8 cellular contexts compared by ENCODE assay signal in the genomic region with DNA sequence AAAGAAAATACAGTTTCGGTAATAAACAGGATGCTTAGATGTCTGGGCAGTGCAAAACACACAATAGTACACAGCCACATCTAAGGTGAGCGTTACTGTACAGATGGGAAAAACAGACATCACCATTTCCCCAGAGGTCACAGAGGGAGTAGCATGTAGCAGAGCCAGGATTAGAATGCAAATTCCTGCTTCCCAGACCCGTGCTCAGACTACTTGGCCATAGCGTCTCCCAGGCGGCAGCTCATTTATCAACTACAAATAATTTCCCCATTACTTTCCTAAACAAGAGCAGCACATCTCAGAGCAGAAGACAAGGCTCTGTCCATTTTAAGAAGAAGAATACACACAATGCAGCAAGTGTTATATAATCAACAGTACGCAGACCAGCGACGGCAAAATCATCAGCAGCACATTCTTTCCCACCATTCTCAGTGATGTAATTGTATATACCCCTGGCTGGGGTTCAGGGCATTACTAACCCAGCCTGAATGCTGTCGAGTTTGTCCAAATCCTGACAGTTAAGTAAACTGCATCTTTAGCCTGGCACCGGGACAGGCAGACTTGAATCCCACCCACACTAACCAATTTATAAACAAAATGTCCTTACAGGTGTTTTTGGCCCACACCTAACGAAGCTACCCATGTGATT.
DNase-seq lines count a peak whose midpoint lies in the region; ATAC-seq and TF ChIP-seq lines count a peak whose summit lies in the region.
"Had no signal": no experiment of that assay in that cellular context is flagged by ENCODE, and none has a peak within 500 bp of the region (broad histone marks: within the 10 kb centered on the region; RNA-seq: fewer than 3 reads in every experiment).

No MANE protein-coding gene starts in this region.

- CTCF ChIA-PET in HCT116 (lab: Charles Lee): no interaction called here

- intact Hi-C loops in HCT116 (cut with micrococcal nuclease): no loop called here
- intact Hi-C loops in left ventricle myocardium inferior (cut with micrococcal nuclease): no loop called here

- RAD21 ChIA-PET in HCT116 (lab: Charles Lee; ENCODE audit: low non-redundant PET in 1 of 2, low total read pairs in 2 of 2, uncharacterized antibody in 2 of 2, unreplicated experiment in 2 of 2): no interaction called here

- DNase-seq in HCT116 (ENCODE audit: low read depth, low spot score) (no peak), SK-N-DZ (ENCODE audit: low spot score) (peak; percentile 39), left ventricle myocardium inferior (no peak), DMS114 treated with DMSO at 0.1 percent for 48 hours (lab: John Stamatoyannopoulos, UW; ENCODE audit: unreplicated experiment) (no peak), SKM-1 (lab: John Stamatoyannopoulos, UW; ENCODE audit: unreplicated experiment) (no peak)
- no peak for DNase-seq in stimulated activated CD4-positive, alpha-beta T cell treated with anti-CD3 and anti-CD28 coated beads, Interleukin-15, amount 100 ng/mL, for 24 hours
- DNase-seq: T-helper 9 cell had no signal

- H3K9me3 ChIP-seq in HCT116 (ENCODE audit: control insufficient read depth in 1 of 2, insufficient read depth in 1 of 2, low read depth in 1 of 2, low read length in 2 of 2) (no peaks in the 10 kb centered on the region), left ventricle myocardium inferior (replicated peaks) (no peaks in the 10 kb centered on the region), stomach smooth muscle (ENCODE audit: control insufficient read depth in 2 of 2, low read length in 2 of 2) (no peaks in the 10 kb centered on the region)

- POLR2A ChIA-PET in HCT116 (lab: Charles Lee): no interaction called here

- H3K4me2 ChIP-seq in HCT116 (ENCODE audit: low read length): no peak overlapping the region

- no peak for TF ChIP-seq RAD21 in HCT116 (IDR thresholded peaks at IDR 0.05; ENCODE audit: low read depth)

- no peak overlapping the region for H3K27ac ChIP-seq in HCT116 (ENCODE audit: low read depth, low read length)
- peak overlapping the region; percentile 69 for H3K27ac ChIP-seq in left ventricle myocardium inferior (replicated peaks)
- H3K27ac ChIP-seq in stomach smooth muscle (ENCODE audit: low read length): peak overlapping the region; percentile 61

- H3K36me3 ChIP-seq in HCT116 (ENCODE audit: control insufficient read depth in 1 of 2, insufficient read depth in 2 of 2, low read length in 2 of 2) (no peaks in the 10 kb centered on the region), left ventricle myocardium inferior (no peaks in the 10 kb centered on the region), stomach smooth muscle (ENCODE audit: control insufficient read depth in 2 of 2, insufficient read depth in 2 of 2, low read length in 2 of 2) (no peaks in the 10 kb centered on the region)

- BruUV-seq in HCT116 (replicated peaks; lab: Mats Ljungman, UMichigan): no TSS peak

- peak; percentile 71 for ATAC-seq in HCT116

- H3K27me3 ChIP-seq in HCT116 (ENCODE audit: insufficient read depth, low read length) (no peaks in the 10 kb centered on the region), left ventricle myocardium inferior (ENCODE audit: low read depth) (no peaks in the 10 kb centered on the region), stomach smooth muscle (ENCODE audit: control insufficient read depth in 1 of 2, insufficient read depth in 2 of 2, low read length in 2 of 2) (no peaks in the 10 kb centered on the region)

- no peaks in the 10 kb centered on the region for H3K9me2 ChIP-seq in HCT116 (ENCODE audit: insufficient read depth)

- TF ChIP-seq CTCF in HCT116 (IDR thresholded peaks at IDR 0.05 in 2 of 3, conservative IDR thresholded peaks at IDR 0.05 in 1 of 3; ENCODE audit: borderline replicate concordance in 1 of 3, insufficient read depth in 1 of 3, low read depth in 2 of 3, low read length in 2 of 3) (0 out of 6 replicates have a peak, but pooled peaks of 2 of the 3 experiments have one; percentile 10 to 14), left ventricle myocardium inferior (IDR thresholded peaks at IDR 0.05; ENCODE audit: borderline replicate concordance) (peak; percentile 58)

- no peak overlapping the region for H3K4me3 ChIP-seq in HCT116 (replicated peaks in 1 of 2; ENCODE audit: low read depth in 1 of 2, low read length in 2 of 2)
- H3K4me3 ChIP-seq in left ventricle myocardium inferior: peak overlapping the region; percentile 37
- H3K4me3 ChIP-seq in stomach smooth muscle (ENCODE audit: low read length in 2 of 2): peak overlapping the region; percentile 12 to 58

- H3K9ac ChIP-seq in HCT116 (ENCODE audit: low read length): no peak overlapping the region
- peak overlapping the region in 1 of 2 donors; percentile 54 for H3K9ac ChIP-seq in stomach smooth muscle (ENCODE audit: low read length in 2 of 2)

- peaks cover under 1% of the 10 kb centered on the region; the same call in 1 of the 2 replicates for H3K79me2 ChIP-seq in HCT116 (ENCODE audit: insufficient read depth, low read length)

- H4K20me1 ChIP-seq in HCT116 (ENCODE audit: insufficient read depth): no peaks in the 10 kb centered on the region

- H3K4me1 ChIP-seq in HCT116 (ENCODE audit: control insufficient read depth in 1 of 2, insufficient read depth in 2 of 2, low read length in 2 of 2) (no peaks in the 10 kb centered on the region), left ventricle myocardium inferior (peaks cover 61% of the 10 kb centered on the region), stomach smooth muscle (ENCODE audit: control insufficient read depth, insufficient read depth, low read length) (peaks cover 24% of the 10 kb centered on the region)

- H2AFZ ChIP-seq in HCT116 (ENCODE audit: low read depth, low read length, poor library complexity, severe bottlenecking): no peak overlapping the region

- no peak for TF ChIP-seq POLR2A in HCT116 (IDR thresholded peaks at IDR 0.05; ENCODE audit: borderline replicate concordance, extremely low read depth, insufficient read depth, insufficient read length)

TF ChIP-seq in HCT116, 20 proteins besides CTCF, POLR2A, EP300 and RAD21 (continues in another document):
- TF ChIP-seq SP1 (IDR thresholded peaks at IDR 0.05; ENCODE audit: low read depth): no peak
- no peak for TF ChIP-seq EZH2phosphoT487 (IDR thresholded peaks at IDR 0.05; ENCODE audit: borderline replicate concordance)
- no peak for TF ChIP-seq YY1 (IDR thresholded peaks at IDR 0.05; ENCODE audit: extremely low read depth, insufficient replicate concordance, low read depth, low read length)
- TF ChIP-seq CEBPB (IDR thresholded peaks at IDR 0.05; ENCODE audit: low read depth): no peak
- no peak for TF ChIP-seq TCF7L2 (IDR thresholded peaks at IDR 0.05; ENCODE audit: borderline replicate concordance, extremely low read depth, insufficient read depth, insufficient read length)
- TF ChIP-seq JUND (IDR thresholded peaks at IDR 0.05): no peak
- TF ChIP-seq, protein P1, sequence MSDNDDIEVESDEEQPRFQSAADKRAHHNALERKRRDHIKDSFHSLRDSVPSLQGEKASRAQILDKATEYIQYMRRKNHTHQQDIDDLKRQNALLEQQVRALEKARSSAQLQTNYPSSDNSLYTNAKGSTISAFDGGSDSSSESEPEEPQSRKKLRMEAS (IDR thresholded peaks at IDR 0.05): no peak
- TF ChIP-seq EZH2 (IDR thresholded peaks at IDR 0.05): no peak
- TF ChIP-seq, protein P2, sequence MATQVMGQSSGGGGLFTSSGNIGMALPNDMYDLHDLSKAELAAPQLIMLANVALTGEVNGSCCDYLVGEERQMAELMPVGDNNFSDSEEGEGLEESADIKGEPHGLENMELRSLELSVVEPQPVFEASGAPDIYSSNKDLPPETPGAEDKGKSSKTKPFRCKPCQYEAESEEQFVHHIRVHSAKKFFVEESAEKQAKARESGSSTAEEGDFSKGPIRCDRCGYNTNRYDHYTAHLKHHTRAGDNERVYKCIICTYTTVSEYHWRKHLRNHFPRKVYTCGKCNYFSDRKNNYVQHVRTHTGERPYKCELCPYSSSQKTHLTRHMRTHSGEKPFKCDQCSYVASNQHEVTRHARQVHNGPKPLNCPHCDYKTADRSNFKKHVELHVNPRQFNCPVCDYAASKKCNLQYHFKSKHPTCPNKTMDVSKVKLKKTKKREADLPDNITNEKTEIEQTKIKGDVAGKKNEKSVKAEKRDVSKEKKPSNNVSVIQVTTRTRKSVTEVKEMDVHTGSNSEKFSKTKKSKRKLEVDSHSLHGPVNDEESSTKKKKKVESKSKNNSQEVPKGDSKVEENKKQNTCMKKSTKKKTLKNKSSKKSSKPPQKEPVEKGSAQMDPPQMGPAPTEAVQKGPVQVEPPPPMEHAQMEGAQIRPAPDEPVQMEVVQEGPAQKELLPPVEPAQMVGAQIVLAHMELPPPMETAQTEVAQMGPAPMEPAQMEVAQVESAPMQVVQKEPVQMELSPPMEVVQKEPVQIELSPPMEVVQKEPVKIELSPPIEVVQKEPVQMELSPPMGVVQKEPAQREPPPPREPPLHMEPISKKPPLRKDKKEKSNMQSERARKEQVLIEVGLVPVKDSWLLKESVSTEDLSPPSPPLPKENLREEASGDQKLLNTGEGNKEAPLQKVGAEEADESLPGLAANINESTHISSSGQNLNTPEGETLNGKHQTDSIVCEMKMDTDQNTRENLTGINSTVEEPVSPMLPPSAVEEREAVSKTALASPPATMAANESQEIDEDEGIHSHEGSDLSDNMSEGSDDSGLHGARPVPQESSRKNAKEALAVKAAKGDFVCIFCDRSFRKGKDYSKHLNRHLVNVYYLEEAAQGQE (IDR thresholded peaks at IDR 0.05; ENCODE audit: low read depth): no peak
- TF ChIP-seq SRF (IDR thresholded peaks at IDR 0.05; ENCODE audit: low read depth): no peak
- TF ChIP-seq, protein P3, sequence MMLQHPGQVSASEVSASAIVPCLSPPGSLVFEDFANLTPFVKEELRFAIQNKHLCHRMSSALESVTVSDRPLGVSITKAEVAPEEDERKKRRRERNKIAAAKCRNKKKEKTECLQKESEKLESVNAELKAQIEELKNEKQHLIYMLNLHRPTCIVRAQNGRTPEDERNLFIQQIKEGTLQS (IDR thresholded peaks at IDR 0.05): no peak
- no peak for TF ChIP-seq EGR1 (IDR thresholded peaks at IDR 0.05; ENCODE audit: low read depth)
- no peak for TF ChIP-seq ZFX (IDR thresholded peaks at IDR 0.05)

Comparison
In these comparisons a context has a peak if more than half of its experiments do, and no peak if none do; other contexts are left out.
1. H3K4me3 ChIP-seq: peak in left ventricle myocardium inferior (single experiment) and stomach smooth muscle (2 of 2); none in HCT116 (0 of 2).